In genomic region chr14:69400154-69400553, GRCh38 we compare ENCODE assay signal across 1 cellular context.
TF ChIP-seq lines count a peak whose summit lies in the region.

No MANE protein-coding gene starts in this region.

TF ChIP-seq in WTC11, 78 proteins besides CTCF, POLR2A, EP300 and RAD21 (continued from another document):
- TF ChIP-seq, protein P1, sequence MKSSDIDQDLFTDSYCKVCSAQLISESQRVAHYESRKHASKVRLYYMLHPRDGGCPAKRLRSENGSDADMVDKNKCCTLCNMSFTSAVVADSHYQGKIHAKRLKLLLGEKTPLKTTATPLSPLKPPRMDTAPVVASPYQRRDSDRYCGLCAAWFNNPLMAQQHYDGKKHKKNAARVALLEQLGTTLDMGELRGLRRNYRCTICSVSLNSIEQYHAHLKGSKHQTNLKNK (CRISPR knock-in tag; IDR thresholded peaks at IDR 0.05): no peak
- TF ChIP-seq ELF4 (CRISPR knock-in tag; IDR thresholded peaks at IDR 0.05; ENCODE audit: low read depth): no peak
- TF ChIP-seq MYBL2 (CRISPR knock-in tag; IDR thresholded peaks at IDR 0.05): no peak
- no peak for TF ChIP-seq GABPB1 (CRISPR knock-in tag; IDR thresholded peaks at IDR 0.05)
- TF ChIP-seq SMAD4 (CRISPR knock-in tag; IDR thresholded peaks at IDR 0.05): no peak
- TF ChIP-seq, protein P2, sequence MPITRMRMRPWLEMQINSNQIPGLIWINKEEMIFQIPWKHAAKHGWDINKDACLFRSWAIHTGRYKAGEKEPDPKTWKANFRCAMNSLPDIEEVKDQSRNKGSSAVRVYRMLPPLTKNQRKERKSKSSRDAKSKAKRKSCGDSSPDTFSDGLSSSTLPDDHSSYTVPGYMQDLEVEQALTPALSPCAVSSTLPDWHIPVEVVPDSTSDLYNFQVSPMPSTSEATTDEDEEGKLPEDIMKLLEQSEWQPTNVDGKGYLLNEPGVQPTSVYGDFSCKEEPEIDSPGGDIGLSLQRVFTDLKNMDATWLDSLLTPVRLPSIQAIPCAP (CRISPR knock-in tag; IDR thresholded peaks at IDR 0.05): no peak
- no peak for TF ChIP-seq ZNF423 (CRISPR knock-in tag; IDR thresholded peaks at IDR 0.05)
- TF ChIP-seq GTF2I (CRISPR knock-in tag; conservative IDR thresholded peaks at IDR 0.05): no peak
- TF ChIP-seq ZNF671 (CRISPR knock-in tag; IDR thresholded peaks at IDR 0.05): no peak
TF ChIP-seq in WTC11: peak in this region for 0.
